Comparison of ENCODE assay signal across 2 cellular contexts in genomic region chr6:34556493-34556892, GRCh38.
TF ChIP-seq lines count a peak whose summit lies in the region.

No MANE protein-coding gene starts in this region.

TF ChIP-seq in A549, 52 proteins besides CTCF, POLR2A, EP300 and RAD21:
- TF ChIP-seq CBX2 (IDR thresholded peaks at IDR 0.05; ENCODE audit: borderline replicate concordance, low read depth) (no peak), TFCP2L1 (CRISPR knock-in tag; IDR thresholded peaks at IDR 0.05) (no peak), NR3C1 (IDR thresholded peaks at IDR 0.05) (no peak), CBX8 (IDR thresholded peaks at IDR 0.05) (no peak), RCOR1 (IDR thresholded peaks at IDR 0.05; ENCODE audit: low read depth, low read length) (no peak), ELK1 (IDR thresholded peaks at IDR 0.05; ENCODE audit: low read depth, low read length) (no peak), ZFP36 (IDR thresholded peaks at IDR 0.05; ENCODE audit: borderline replicate concordance, partially characterized antibody) (peak; percentile 71)

TF ChIP-seq in H1, 55 proteins besides CTCF, POLR2A, EP300 and RAD21:
- TF ChIP-seq FOSL1 (IDR thresholded peaks at IDR 0.05; ENCODE audit: insufficient read depth, low read depth, low read length): no peak
- no peak for TF ChIP-seq MAX (IDR thresholded peaks at IDR 0.05)
- TF ChIP-seq SIRT6 (IDR thresholded peaks at IDR 0.05; ENCODE audit: low read length): no peak
- no peak for TF ChIP-seq BACH1 (IDR thresholded peaks at IDR 0.05; ENCODE audit: low read length)
- TF ChIP-seq TAF7 (optimal IDR thresholded peaks at IDR 0.05; ENCODE audit: borderline replicate concordance, low read depth, low read length): no peak
- TF ChIP-seq RFX5 (IDR thresholded peaks at IDR 0.05; ENCODE audit: borderline replicate concordance, low read depth, low read length): no peak
- TF ChIP-seq RBBP5 (IDR thresholded peaks at IDR 0.05; ENCODE audit: borderline replicate concordance, low read depth, low read length): no peak
- TF ChIP-seq, protein P1, sequence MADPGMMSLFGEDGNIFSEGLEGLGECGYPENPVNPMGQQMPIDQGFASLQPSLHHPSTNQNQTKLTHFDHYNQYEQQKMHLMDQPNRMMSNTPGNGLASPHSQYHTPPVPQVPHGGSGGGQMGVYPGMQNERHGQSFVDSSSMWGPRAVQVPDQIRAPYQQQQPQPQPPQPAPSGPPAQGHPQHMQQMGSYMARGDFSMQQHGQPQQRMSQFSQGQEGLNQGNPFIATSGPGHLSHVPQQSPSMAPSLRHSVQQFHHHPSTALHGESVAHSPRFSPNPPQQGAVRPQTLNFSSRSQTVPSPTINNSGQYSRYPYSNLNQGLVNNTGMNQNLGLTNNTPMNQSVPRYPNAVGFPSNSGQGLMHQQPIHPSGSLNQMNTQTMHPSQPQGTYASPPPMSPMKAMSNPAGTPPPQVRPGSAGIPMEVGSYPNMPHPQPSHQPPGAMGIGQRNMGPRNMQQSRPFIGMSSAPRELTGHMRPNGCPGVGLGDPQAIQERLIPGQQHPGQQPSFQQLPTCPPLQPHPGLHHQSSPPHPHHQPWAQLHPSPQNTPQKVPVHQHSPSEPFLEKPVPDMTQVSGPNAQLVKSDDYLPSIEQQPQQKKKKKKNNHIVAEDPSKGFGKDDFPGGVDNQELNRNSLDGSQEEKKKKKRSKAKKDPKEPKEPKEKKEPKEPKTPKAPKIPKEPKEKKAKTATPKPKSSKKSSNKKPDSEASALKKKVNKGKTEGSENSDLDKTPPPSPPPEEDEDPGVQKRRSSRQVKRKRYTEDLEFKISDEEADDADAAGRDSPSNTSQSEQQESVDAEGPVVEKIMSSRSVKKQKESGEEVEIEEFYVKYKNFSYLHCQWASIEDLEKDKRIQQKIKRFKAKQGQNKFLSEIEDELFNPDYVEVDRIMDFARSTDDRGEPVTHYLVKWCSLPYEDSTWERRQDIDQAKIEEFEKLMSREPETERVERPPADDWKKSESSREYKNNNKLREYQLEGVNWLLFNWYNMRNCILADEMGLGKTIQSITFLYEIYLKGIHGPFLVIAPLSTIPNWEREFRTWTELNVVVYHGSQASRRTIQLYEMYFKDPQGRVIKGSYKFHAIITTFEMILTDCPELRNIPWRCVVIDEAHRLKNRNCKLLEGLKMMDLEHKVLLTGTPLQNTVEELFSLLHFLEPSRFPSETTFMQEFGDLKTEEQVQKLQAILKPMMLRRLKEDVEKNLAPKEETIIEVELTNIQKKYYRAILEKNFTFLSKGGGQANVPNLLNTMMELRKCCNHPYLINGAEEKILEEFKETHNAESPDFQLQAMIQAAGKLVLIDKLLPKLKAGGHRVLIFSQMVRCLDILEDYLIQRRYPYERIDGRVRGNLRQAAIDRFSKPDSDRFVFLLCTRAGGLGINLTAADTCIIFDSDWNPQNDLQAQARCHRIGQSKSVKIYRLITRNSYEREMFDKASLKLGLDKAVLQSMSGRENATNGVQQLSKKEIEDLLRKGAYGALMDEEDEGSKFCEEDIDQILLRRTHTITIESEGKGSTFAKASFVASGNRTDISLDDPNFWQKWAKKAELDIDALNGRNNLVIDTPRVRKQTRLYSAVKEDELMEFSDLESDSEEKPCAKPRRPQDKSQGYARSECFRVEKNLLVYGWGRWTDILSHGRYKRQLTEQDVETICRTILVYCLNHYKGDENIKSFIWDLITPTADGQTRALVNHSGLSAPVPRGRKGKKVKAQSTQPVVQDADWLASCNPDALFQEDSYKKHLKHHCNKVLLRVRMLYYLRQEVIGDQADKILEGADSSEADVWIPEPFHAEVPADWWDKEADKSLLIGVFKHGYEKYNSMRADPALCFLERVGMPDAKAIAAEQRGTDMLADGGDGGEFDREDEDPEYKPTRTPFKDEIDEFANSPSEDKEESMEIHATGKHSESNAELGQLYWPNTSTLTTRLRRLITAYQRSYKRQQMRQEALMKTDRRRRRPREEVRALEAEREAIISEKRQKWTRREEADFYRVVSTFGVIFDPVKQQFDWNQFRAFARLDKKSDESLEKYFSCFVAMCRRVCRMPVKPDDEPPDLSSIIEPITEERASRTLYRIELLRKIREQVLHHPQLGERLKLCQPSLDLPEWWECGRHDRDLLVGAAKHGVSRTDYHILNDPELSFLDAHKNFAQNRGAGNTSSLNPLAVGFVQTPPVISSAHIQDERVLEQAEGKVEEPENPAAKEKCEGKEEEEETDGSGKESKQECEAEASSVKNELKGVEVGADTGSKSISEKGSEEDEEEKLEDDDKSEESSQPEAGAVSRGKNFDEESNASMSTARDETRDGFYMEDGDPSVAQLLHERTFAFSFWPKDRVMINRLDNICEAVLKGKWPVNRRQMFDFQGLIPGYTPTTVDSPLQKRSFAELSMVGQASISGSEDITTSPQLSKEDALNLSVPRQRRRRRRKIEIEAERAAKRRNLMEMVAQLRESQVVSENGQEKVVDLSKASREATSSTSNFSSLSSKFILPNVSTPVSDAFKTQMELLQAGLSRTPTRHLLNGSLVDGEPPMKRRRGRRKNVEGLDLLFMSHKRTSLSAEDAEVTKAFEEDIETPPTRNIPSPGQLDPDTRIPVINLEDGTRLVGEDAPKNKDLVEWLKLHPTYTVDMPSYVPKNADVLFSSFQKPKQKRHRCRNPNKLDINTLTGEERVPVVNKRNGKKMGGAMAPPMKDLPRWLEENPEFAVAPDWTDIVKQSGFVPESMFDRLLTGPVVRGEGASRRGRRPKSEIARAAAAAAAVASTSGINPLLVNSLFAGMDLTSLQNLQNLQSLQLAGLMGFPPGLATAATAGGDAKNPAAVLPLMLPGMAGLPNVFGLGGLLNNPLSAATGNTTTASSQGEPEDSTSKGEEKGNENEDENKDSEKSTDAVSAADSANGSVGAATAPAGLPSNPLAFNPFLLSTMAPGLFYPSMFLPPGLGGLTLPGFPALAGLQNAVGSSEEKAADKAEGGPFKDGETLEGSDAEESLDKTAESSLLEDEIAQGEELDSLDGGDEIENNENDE (IDR thresholded peaks at IDR 0.05; ENCODE audit: insufficient replicate concordance, low read length): no peak
